ENCODE assay signal across 19 cellular contexts in the genomic region with DNA sequence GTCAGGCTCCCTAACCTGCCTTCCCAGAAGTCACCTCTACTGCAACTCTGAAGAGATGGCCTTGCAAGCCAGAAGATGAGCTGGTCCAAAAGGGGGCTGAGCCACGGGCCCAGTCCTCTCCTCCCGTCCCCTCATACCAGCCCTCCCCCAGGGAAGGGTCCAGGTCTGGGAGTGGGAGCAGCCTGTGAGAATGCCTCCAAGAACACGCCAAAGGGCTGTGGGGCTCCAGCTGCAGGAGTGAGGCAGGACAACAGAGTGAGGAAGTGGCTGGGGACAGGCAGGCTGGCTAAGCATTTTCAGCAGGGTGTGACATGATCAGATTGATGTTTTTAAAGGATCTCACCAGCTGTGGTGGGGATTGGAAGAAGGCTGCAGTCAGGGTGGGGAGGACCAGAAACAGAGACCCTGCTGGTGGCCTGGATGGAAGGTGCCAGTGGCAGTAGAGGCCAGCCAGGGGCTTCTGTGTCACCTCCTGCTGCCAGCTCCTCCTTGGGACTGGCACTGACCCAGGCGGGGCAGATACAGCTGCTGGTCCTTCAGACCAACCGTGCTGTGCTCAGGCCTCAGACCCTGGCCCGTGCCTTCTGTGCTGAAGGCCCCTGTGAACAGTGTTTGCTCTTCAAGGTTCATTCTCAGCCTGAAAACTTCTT.
DNase-seq lines count a peak whose midpoint lies in the region; ATAC-seq and TF ChIP-seq lines count a peak whose summit lies in the region.
"Had no signal": no experiment of that assay in that cellular context is flagged by ENCODE, and none has a peak within 500 bp of the region (broad histone marks: within the 10 kb centered on the region; RNA-seq: fewer than 3 reads in every experiment).

No MANE protein-coding gene starts in this region.

- H3K27ac ChIP-seq in BLaER1 treated with 17β-estradiol and CSF1 and Interleukin-3, amounts not matched to agents 10 nM and 100 nM = peak overlapping the region in 10 of 11 experiments; percentile 24 to 90 (median 69); a peak in 19 of 22 replicates
- peak overlapping the region; percentile 24 to 29 for H3K27ac ChIP-seq in right atrium auricular region
- H3K27ac ChIP-seq: A549, RWPE1 had no signal

- TF ChIP-seq CTCF in right atrium auricular region (IDR thresholded peaks at IDR 0.05) = no peak
- no peak for TF ChIP-seq CTCF in nephron (IDR thresholded peaks at IDR 0.05; ENCODE audit: unreplicated experiment in 3 of 3)

- H3K4me1 ChIP-seq in BLaER1 treated with 17β-estradiol and CSF1 and Interleukin-3, amounts not matched to agents 10 nM and 100 nM = peaks cover 30 to 66% (median 52%) of the 10 kb centered on the region in 10 experiments
- peaks cover 3 to 40% of the 10 kb centered on the region in 2 donors for H3K4me1 ChIP-seq in right atrium auricular region
- H3K4me1 ChIP-seq: A549 had no signal

- H3K36me3 Mint-ChIP-seq in T-helper 17 cell (ENCODE audit: low read depth) = peaks cover 8% of the 10 kb centered on the region
- H3K36me3 Mint-ChIP-seq in nephron (ENCODE audit: low read depth) = peaks cover 13% of the 10 kb centered on the region

- H3K4me3 Mint-ChIP-seq in T-helper 17 cell (peak overlapping the region; percentile 8), nephron (no peak overlapping the region)
- H3K4me3 Mint-ChIP-seq: CD8-positive, alpha-beta memory T cell; GM23338 had no signal

- no peaks in the 10 kb centered on the region for H3K27me3 ChIP-seq in BLaER1 treated with 17β-estradiol and CSF1 and Interleukin-3, amounts not matched to agents 10 nM and 100 nM
- H3K27me3 ChIP-seq in right atrium auricular region = no peaks in the 10 kb centered on the region

- H3K4me3 ChIP-seq in BLaER1 treated with 17β-estradiol and CSF1 and Interleukin-3, amounts not matched to agents 10 nM and 100 nM = no peak overlapping the region
- no peak overlapping the region for H3K4me3 ChIP-seq in right atrium auricular region
- H3K4me3 ChIP-seq: A549, GM23338 had no signal

- H3K9me3 Mint-ChIP-seq in nephron = no peaks in the 10 kb centered on the region

- H3K27me3 Mint-ChIP-seq in T-helper 17 cell = no peaks in the 10 kb centered on the region
- H3K27me3 Mint-ChIP-seq in nephron (ENCODE audit: low read depth) = no peaks in the 10 kb centered on the region
- H3K27me3 Mint-ChIP-seq: CD8-positive, alpha-beta memory T cell had no signal

- DNase-seq in T-helper 17 cell (no peak), right atrium auricular region (ENCODE audit: low spot score) (no peak), inferior parietal cortex (ENCODE audit: extremely low spot score) (no peak), NCI-H82 (lab: John Stamatoyannopoulos, UW) (no peak)
- DNase-seq: CD8-positive, alpha-beta memory T cell; DMS53; KG1; MV-4-11; NCI-H1694 treated with DMSO at 0.1 percent for 48 hours; NCI-H226; NCI-H524 treated with DMSO at 0.1 percent for 48 hours; PC-3 had no signal

- H3K4me1 Mint-ChIP-seq in T-helper 17 cell = no peaks in the 10 kb centered on the region
- peaks cover 52% of the 10 kb centered on the region for H3K4me1 Mint-ChIP-seq in nephron

- no peak for ATAC-seq in T-helper 17 cell
- no peak for ATAC-seq in GM21528 (IDR thresholded peaks at IDR 0.05; ENCODE audit: low FRiP score, unreplicated experiment)
- ATAC-seq: A549, GM23338, HepG2, PC-3 had no signal

- H3K9ac ChIP-seq in BLaER1 treated with 17β-estradiol and CSF1 and Interleukin-3, amounts not matched to agents 10 nM and 100 nM = peak overlapping the region in 9 of 11 experiments; percentile 8 to 78 (median 54); a peak in 14 of 22 replicates

- peaks cover 15 to 40% (median 32%) of the 10 kb centered on the region in 11 experiments for H3K9me3 ChIP-seq in BLaER1 treated with 17β-estradiol and CSF1 and Interleukin-3, amounts not matched to agents 10 nM and 100 nM (replicated peaks in 1 of 11)
- H3K9me3 ChIP-seq in T-helper 17 cell (ENCODE audit: control insufficient read depth, low read length, poor library complexity, severe bottlenecking) (no peaks in the 10 kb centered on the region), right atrium auricular region (peaks cover under 1 to 2% of the 10 kb centered on the region in 2 donors)
- H3K9me3 ChIP-seq: A549 had no signal

- H3K27ac Mint-ChIP-seq in T-helper 17 cell = no peak overlapping the region
- peak overlapping the region in 2 of 3 experiments; percentile 23 to 65 for H3K27ac Mint-ChIP-seq in nephron
- H3K27ac Mint-ChIP-seq: CD8-positive, alpha-beta memory T cell; GM23338 had no signal

- no peaks in the 10 kb centered on the region for H4K20me1 ChIP-seq in BLaER1 treated with 17β-estradiol and CSF1 and Interleukin-3, amounts not matched to agents 10 nM and 100 nM

- H3K4me2 ChIP-seq in BLaER1 treated with 17β-estradiol and CSF1 and Interleukin-3, amounts not matched to agents 10 nM and 100 nM = peak overlapping the region; percentile 63 to 87 (median 82)
- H3K4me2 ChIP-seq: A549, GM23338 had no signal

- peaks cover 1 to 18% (median 11%) of the 10 kb centered on the region in 11 experiments; a peak in 18 of 22 replicates for H3K36me3 ChIP-seq in BLaER1 treated with 17β-estradiol and CSF1 and Interleukin-3, amounts not matched to agents 10 nM and 100 nM
- H3K36me3 ChIP-seq in right atrium auricular region = no peaks in the 10 kb centered on the region
